ENCODE assay signal across 20 cellular contexts in the genomic region with DNA sequence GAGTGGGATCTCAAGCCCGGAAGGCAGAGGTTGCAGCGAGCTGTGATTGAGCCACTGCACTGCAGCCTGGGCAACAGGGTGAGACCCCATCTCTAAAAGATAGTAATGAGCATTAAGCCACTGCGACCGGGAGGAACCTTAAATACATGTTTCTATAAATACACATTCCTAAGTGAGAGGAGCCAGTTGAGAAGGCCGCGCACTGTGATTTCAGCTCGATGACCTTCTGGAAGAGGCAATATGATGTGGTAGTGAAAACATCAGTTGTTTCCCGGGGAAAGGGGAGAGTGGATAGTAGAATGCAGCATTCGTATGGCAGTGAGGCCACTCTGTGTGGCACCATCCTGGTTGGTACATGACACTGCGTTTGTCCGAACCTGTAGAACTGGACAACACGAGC. TPM values are rescaled to one million over a fixed set of nuclear protein-coding genes. Genes with fewer than 3 reads are reported as not detected.
A peak's percentile ranks its signal among the peaks of the same experiment; 100 is the strongest.
DNase-seq lines count a peak whose midpoint lies in the region; ATAC-seq and TF ChIP-seq lines count a peak whose summit lies in the region.
"Had no signal": no experiment of that assay in that cellular context is flagged by ENCODE, and none has a peak within 500 bp of the region (broad histone marks: within the 10 kb centered on the region; RNA-seq: fewer than 3 reads in every experiment).

No MANE protein-coding gene starts in this region.

- no peaks in the 10 kb centered on the region for H3K9me3 Mint-ChIP-seq in osteocyte (ENCODE audit: unreplicated experiment)
- no peaks in the 10 kb centered on the region for H3K9me3 Mint-ChIP-seq in natural killer cell

- no peak for ATAC-seq in natural killer cell
- ATAC-seq: GM12878, mucosa of descending colon, PC-3 had no signal

- H3K27me3 Mint-ChIP-seq in osteocyte (ENCODE audit: unreplicated experiment): no peaks in the 10 kb centered on the region
- no peaks in the 10 kb centered on the region for H3K27me3 Mint-ChIP-seq in natural killer cell (ENCODE audit: low read depth in 2 of 2)

- H3K4me3 Mint-ChIP-seq in osteocyte (ENCODE audit: unreplicated experiment) (no peak overlapping the region), natural killer cell (no peak overlapping the region)

- H3K9me3 ChIP-seq in AG04450 (ENCODE audit: control insufficient read depth, insufficient read depth, low read length) (peaks cover 3% of the 10 kb centered on the region; the same call in 1 of the 2 replicates), left ventricle myocardium inferior (replicated peaks) (no peaks in the 10 kb centered on the region)
- H3K9me3 ChIP-seq: mucosa of descending colon, stomach had no signal

- CTCF ChIA-PET in AG04450 (lab: Charles Lee): no interaction called here

- DNase-seq in AG04450 (ENCODE audit: low read depth, low spot score): no peak
- DNase-seq in left ventricle myocardium inferior: no peak
- DNase-seq in osteocyte (ENCODE audit: extremely low spot score, unreplicated experiment): no peak
- DNase-seq in SIG-M5 (lab: John Stamatoyannopoulos, UW): no peak
- DNase-seq in T1000 (lab: John Stamatoyannopoulos, UW): no peak
- no peak for DNase-seq in natural killer cell
- no peak for DNase-seq in cortex of kidney (lab: John Stamatoyannopoulos, UW)
- DNase-seq: ACHN; activated CD4-positive, CD25-positive, alpha-beta regulatory T cell; activated gamma-delta T cell; mucosa of descending colon; NCI-H1436 treated with DMSO at 0.1 percent for 48 hours; NCI-H526; PC-3; stimulated activated CD4-positive, alpha-beta T cell treated with anti-CD3 and anti-CD28 coated beads, Interleukin-12 subunit alpha, Interleukin-12 subunit beta, amount 100 ng/mL, for 4 hours; stomach had no signal

- H3K36me3 ChIP-seq in left ventricle myocardium inferior: peaks cover 15% of the 10 kb centered on the region

- H3K27me3 ChIP-seq in AG04450 (ENCODE audit: control insufficient read depth, insufficient read depth, low read length) (no peaks in the 10 kb centered on the region), left ventricle myocardium inferior (ENCODE audit: low read depth) (no peaks in the 10 kb centered on the region)
- H3K27me3 ChIP-seq: stomach had no signal

- H3K4me1 Mint-ChIP-seq in osteocyte (ENCODE audit: unreplicated experiment): peaks cover 22% of the 10 kb centered on the region
- H3K4me1 Mint-ChIP-seq in natural killer cell: no peaks in the 10 kb centered on the region

- H3K27ac Mint-ChIP-seq in osteocyte (ENCODE audit: unreplicated experiment) (peak overlapping the region; percentile 82), natural killer cell (no peak overlapping the region)

- no peak for TF ChIP-seq CTCF in AG04450 (IDR thresholded peaks at IDR 0.05; ENCODE audit: low read depth, low read length)
- TF ChIP-seq CTCF in VCaP (conservative IDR thresholded peaks at IDR 0.05): no peak
- no peak for TF ChIP-seq CTCF in left ventricle myocardium inferior (IDR thresholded peaks at IDR 0.05; ENCODE audit: borderline replicate concordance)
- no peak for TF ChIP-seq CTCF in osteocyte (IDR thresholded peaks at IDR 0.05)
- no peak for TF ChIP-seq CTCF in natural killer cell (IDR thresholded peaks at IDR 0.05)

- H3K4me3 ChIP-seq in AG04450 (ENCODE audit: low read depth, low read length) (no peak overlapping the region), left ventricle myocardium inferior (peak overlapping the region; percentile 32)
- H3K4me3 ChIP-seq: GM12878, mucosa of descending colon, stomach had no signal

- POLR2A ChIA-PET in AG04450 (lab: Yijun Ruan, JAX): no interaction called here

- peaks cover 31% of the 10 kb centered on the region for H3K4me1 ChIP-seq in left ventricle myocardium inferior

- H3K36me3 Mint-ChIP-seq in osteocyte (ENCODE audit: unreplicated experiment): no peaks in the 10 kb centered on the region
- no peaks in the 10 kb centered on the region for H3K36me3 Mint-ChIP-seq in natural killer cell

- intact Hi-C loops in left ventricle myocardium inferior (cut with micrococcal nuclease) (no loop called here), natural killer cell (cut with micrococcal nuclease) (no loop called here)

- H3K27ac ChIP-seq in AG04450 (ENCODE audit: low read depth, low read length): peak overlapping the region; percentile 11
- H3K27ac ChIP-seq in VCaP: peak overlapping the region; percentile 27; the same call in 1 of the 2 replicates
- H3K27ac ChIP-seq in left ventricle myocardium inferior (replicated peaks): peak overlapping the region; percentile 79
- H3K27ac ChIP-seq: HL-60 had no signal

RNA-seq across cellular contexts. Expression of a gene that starts 18.0 kb away (rescaled TPM):
- polyA plus RNA-seq in AG04450 (2011; rRNA removed): 15.8 and 19.7 TPM in 2 replicates
- 23.7 and 37.1 TPM in 2 replicates for polyA minus RNA-seq in AG04450 (2011; rRNA and poly(A)+ RNA removed)
- total RNA-seq in left ventricle myocardium inferior (30.2 TPM), osteocyte (55.3 and 56.1 TPM in 2 replicates), natural killer cell (10 to 100 TPM; 21.5 to 25.1 (median 23.4) TPM)

RNA-seq across cellular contexts. Expression of a gene that starts 26.2 kb away (rescaled TPM):
- 0.10 TPM in 1 of 2 replicates, not detected in the other for polyA plus RNA-seq in AG04450 (2011; rRNA removed)
- not detected in 2 replicates for polyA minus RNA-seq in AG04450 (2011; rRNA and poly(A)+ RNA removed)
- 0.11 TPM for total RNA-seq in left ventricle myocardium inferior
- not detected in 2 replicates for total RNA-seq in osteocyte
- total RNA-seq in natural killer cell: 10 to 100 TPM; 15.1 to 21.3 (median 15.1) TPM
- total RNA-seq: LHCN-M2 had no signal

RNA-seq across cellular contexts. Expression of a gene that starts 39.0 kb away (rescaled TPM):
- polyA plus RNA-seq in AG04450 (2011; rRNA removed): 98.6 and 168 TPM in 2 replicates
- polyA minus RNA-seq in AG04450 (2011; rRNA and poly(A)+ RNA removed): 54.2 and 75.4 TPM in 2 replicates
- total RNA-seq in left ventricle myocardium inferior (142 TPM), osteocyte (151 and 160 TPM in 2 replicates), natural killer cell (100 to 1,000 TPM; 113 to 120 (median 118) TPM)

RNA-seq across cellular contexts. Expression of a gene that starts 53.2 kb away (rescaled TPM):
- 17.8 and 20.9 TPM in 2 replicates for polyA plus RNA-seq in AG04450 (2011; rRNA removed)
- 5.7 and 6.3 TPM in 2 replicates for polyA minus RNA-seq in AG04450 (2011; rRNA and poly(A)+ RNA removed)
- total RNA-seq in left ventricle myocardium inferior (34.9 TPM), osteocyte (27.0 and 28.0 TPM in 2 replicates), natural killer cell (100 to 1,000 TPM; 619 to 690 (median 666) TPM)

Comparison
In these comparisons a context has a peak if more than half of its experiments do, and no peak if none do; other contexts are left out.
1. H3K27ac ChIP-seq: peak in every context shown above with its lines; median percentile 79 in left ventricle myocardium inferior; 27 in VCaP; 11 in AG04450.
2. RNA of a gene that starts 26.2 kb away (total RNA-seq): 15.1 to 21.3 TPM in natural killer cell; 0.11 TPM in left ventricle myocardium inferior (single experiment) and not detected in osteocyte; every median in the first group is over 10 times any median in the second.